ENCODE assay signal across 16 cellular contexts in genomic region chr18:73462092-73462491, GRCh38.
DNase-seq lines count a peak whose midpoint lies in the region; TF ChIP-seq lines count a peak whose summit lies in the region.
"Had no signal": no experiment of that assay in that cellular context is flagged by ENCODE, and none has a peak within 500 bp of the region (broad histone marks: within the 10 kb centered on the region; RNA-seq: fewer than 3 reads in every experiment).

No MANE protein-coding gene starts in this region.

- H3K9me2 ChIP-seq in GM23248 (ENCODE audit: insufficient read depth) = no peaks in the 10 kb centered on the region

- peaks cover 11% of the 10 kb centered on the region; the same call in 1 of the 2 replicates for H3F3A ChIP-seq in GM23248 (ENCODE audit: insufficient read depth)

- peak; percentile 87 for DNase-seq in AG09309 (ENCODE audit: low read depth)
- DNase-seq in GM23248 = peak; percentile 76
- peak; percentile 11 for DNase-seq in mammary epithelial cell
- no peak for DNase-seq in mesothelial cell of epicardium (ENCODE audit: low spot score in 2 of 2, unreplicated experiment in 2 of 2)
- DNase-seq in NCI-H1417 treated with DMSO at 0.1 percent for 48 hours (lab: John Stamatoyannopoulos, UW) = no peak
- DNase-seq in NCI-H526 (lab: John Stamatoyannopoulos, UW) = no peak
- no peak for DNase-seq in NCI-H510A (lab: John Stamatoyannopoulos, UW)
- DNase-seq in activated T-cell treated with anti-CD3 and anti-CD28 coated beads for 4 hours = no peak
- DNase-seq: activated B cell treated with CpG ODN at 0.5 μM for 24 hours; activated T-cell treated with anti-CD3 and anti-CD28 coated beads, Interleukin-2, amount 50 U/mL, for 24 hours; aorta; Caco-2; NCI-H2171 had no signal

- 4 to 7% methylated on average over 2 of the region's 2 CpGs for WGBS in GM23248 (ENCODE audit: low coverage in 1 of 2, low lambda C conversion rate in 2 of 2, missing lambda C conversion rate in 2 of 2), 2 experiments
- 6% methylated on average over 2 of the region's 2 CpGs for WGBS in mammary epithelial cell (ENCODE audit: low coverage, missing lambda C conversion rate)

- H3K4me1 ChIP-seq in GM23248 (ENCODE audit: insufficient read depth) (peaks cover 19% of the 10 kb centered on the region), mammary epithelial cell (ENCODE audit: insufficient read depth, low read length) (no peaks in the 10 kb centered on the region)
- H3K4me1 ChIP-seq: Caco-2 had no signal

- H3K27me3 ChIP-seq in GM23248 (replicated peaks; ENCODE audit: insufficient read depth) = no peaks in the 10 kb centered on the region
- H3K27me3 ChIP-seq in mammary epithelial cell (ENCODE audit: insufficient read depth, low read length) = no peaks in the 10 kb centered on the region
- H3K27me3 ChIP-seq: neutrophil had no signal

- H3K27ac ChIP-seq in GM23248 (peak overlapping the region; percentile 11; the same call in 1 of the 2 replicates), mammary epithelial cell (ENCODE audit: insufficient read depth, low read depth, low read length) (no peak overlapping the region)
- H3K27ac ChIP-seq: neutrophil had no signal

- H3K4me2 ChIP-seq in GM23248 (ENCODE audit: unreplicated experiment) (peak overlapping the region; percentile 22), mammary epithelial cell (ENCODE audit: insufficient read depth, low read depth, low read length) (no peak overlapping the region)

- peaks cover 7% of the 10 kb centered on the region for H3K4me1 Mint-ChIP-seq in mesothelial cell of epicardium
- H3K4me1 Mint-ChIP-seq: activated B cell treated with CpG ODN at 0.5 μM for 24 hours had no signal

- no peaks in the 10 kb centered on the region for H3K27me3 Mint-ChIP-seq in mesothelial cell of epicardium (ENCODE audit: low read depth)
- H3K27me3 Mint-ChIP-seq: activated B cell treated with CpG ODN at 0.5 μM for 24 hours; activated T-cell treated with anti-CD3 and anti-CD28 coated beads, Interleukin-2, amount 50 U/mL, for 24 hours had no signal

- TF ChIP-seq CTCF in AG09309 (IDR thresholded peaks at IDR 0.05; ENCODE audit: control insufficient read depth, insufficient read depth, low read depth, low read length, missing control alignments) = no peak
- TF ChIP-seq CTCF in mammary epithelial cell (conservative IDR thresholded peaks at IDR 0.05 in 1 of 2, IDR thresholded peaks at IDR 0.05 in 1 of 2; ENCODE audit: extremely low read depth in 1 of 2, insufficient read depth in 1 of 2, low read depth in 1 of 2, low read length in 2 of 2) = no peak
- no peak for TF ChIP-seq CTCF in mesothelial cell of epicardium (IDR thresholded peaks at IDR 0.05; ENCODE audit: unreplicated experiment)

- CTCF ChIA-PET in mammary epithelial cell (lab: Charles Lee; ENCODE audit: low non-redundant PET) = no interaction called here

- H3K4me3 Mint-ChIP-seq in mesothelial cell of epicardium = no peak overlapping the region
- H3K4me3 Mint-ChIP-seq: activated B cell treated with CpG ODN at 0.5 μM for 24 hours; activated T-cell treated with anti-CD3 and anti-CD28 coated beads, Interleukin-2, amount 50 U/mL, for 24 hours had no signal

- no peak overlapping the region for H3K9ac ChIP-seq in GM23248
- H3K9ac ChIP-seq in mammary epithelial cell (ENCODE audit: insufficient read depth, low read length) = no peak overlapping the region

- H3K27ac Mint-ChIP-seq in mesothelial cell of epicardium = peak overlapping the region; percentile 56
- H3K27ac Mint-ChIP-seq: activated B cell treated with CpG ODN at 0.5 μM for 24 hours; activated T-cell treated with anti-CD3 and anti-CD28 coated beads, Interleukin-2, amount 50 U/mL, for 24 hours had no signal

- no peak overlapping the region for H2AFZ ChIP-seq in GM23248
- H2AFZ ChIP-seq in mammary epithelial cell (ENCODE audit: low read depth, low read length) = peak overlapping the region; percentile 25

- H3K36me3 Mint-ChIP-seq in mesothelial cell of epicardium = no peaks in the 10 kb centered on the region

- BruUV-seq in mammary epithelial cell (replicated peaks; lab: Mats Ljungman, UMichigan) = no TSS peak

- no peaks in the 10 kb centered on the region for H3K9me3 Mint-ChIP-seq in mesothelial cell of epicardium
- H3K9me3 Mint-ChIP-seq: activated B cell treated with CpG ODN at 0.5 μM for 24 hours had no signal

- H3K9me3 ChIP-seq in GM23248 (ENCODE audit: low read depth) (no peaks in the 10 kb centered on the region), mammary epithelial cell (replicated peaks; ENCODE audit: insufficient read depth, low read length) (no peaks in the 10 kb centered on the region)
- H3K9me3 ChIP-seq: Caco-2, neutrophil had no signal

- no peak overlapping the region for H3K4me3 ChIP-seq in AG09309 (ENCODE audit: control insufficient read depth, low read depth, low read length)
- H3K4me3 ChIP-seq in GM23248 = no peak overlapping the region
- no peak overlapping the region for H3K4me3 ChIP-seq in mammary epithelial cell (replicated peaks in 1 of 3; ENCODE audit: insufficient read depth in 1 of 3, low read depth in 2 of 3, low read length in 3 of 3)
- H3K4me3 ChIP-seq: GM12878, K562 had no signal

- H4K20me1 ChIP-seq in GM23248 (ENCODE audit: insufficient read depth) = no peaks in the 10 kb centered on the region
- no peaks in the 10 kb centered on the region for H4K20me1 ChIP-seq in mammary epithelial cell (ENCODE audit: insufficient read depth, low read length)

- in situ Hi-C loops in GM23248 (cut with MboI) (no loop called here), mammary epithelial cell (cut with MboI; ENCODE audit: low sequenced_read_pairs in 2 of 2) (no loop called here)

- dilution Hi-C loops in mammary epithelial cell (cut with HindIII; ENCODE audit: low sequenced_read_pairs) = no loop called here

- intact Hi-C loops in mammary epithelial cell (cut with micrococcal nuclease) = no loop called here

- H3K79me2 ChIP-seq in GM23248 (ENCODE audit: insufficient read depth) (no peaks in the 10 kb centered on the region), mammary epithelial cell (ENCODE audit: insufficient read depth, low read length) (no peaks in the 10 kb centered on the region)

- H3K36me3 ChIP-seq in GM23248 (ENCODE audit: low read depth) (no peaks in the 10 kb centered on the region), mammary epithelial cell (ENCODE audit: insufficient read depth, low read length) (no peaks in the 10 kb centered on the region)
- H3K36me3 ChIP-seq: neutrophil had no signal

Comparison
In these comparisons a context has a peak if more than half of its experiments do, and no peak if none do; other contexts are left out.
1. DNase-seq: peak in AG09309 (single experiment), GM23248 (single experiment) and mammary epithelial cell (single experiment); none in mesothelial cell of epicardium (0 of 2), NCI-H1417 treated with DMSO at 0.1 percent for 48 hours (single experiment), NCI-H526 (0 of 2), NCI-H510A (single experiment) and activated T-cell treated with anti-CD3 and anti-CD28 coated beads for 4 hours (single experiment).